Comparison of ENCODE assay signal across 9 cellular contexts in genomic region chr6:14108571-14109410, GRCh38. TPM values are rescaled to one million over a fixed set of nuclear protein-coding genes. Genes with fewer than 3 reads are reported as not detected.
A peak's percentile ranks its signal among the peaks of the same experiment; 100 is the strongest.
DNase-seq lines count a peak whose midpoint lies in the region; ATAC-seq and TF ChIP-seq lines count a peak whose summit lies in the region.
"Had no signal": no experiment of that assay in that cellular context is flagged by ENCODE, and none has a peak within 500 bp of the region (broad histone marks: within the 10 kb centered on the region; RNA-seq: fewer than 3 reads in every experiment).

No MANE protein-coding gene starts in this region.

- no peaks in the 10 kb centered on the region for H3K4me1 ChIP-seq in A673 (ENCODE audit: insufficient read depth, low read length, poor library complexity, severe bottlenecking)
- no peaks in the 10 kb centered on the region for H3K4me1 ChIP-seq in mesendoderm (ENCODE audit: control insufficient read depth, low read depth, low read length)
- H3K4me1 ChIP-seq: gastrocnemius medialis had no signal

- no peaks in the 10 kb centered on the region for H3K79me2 ChIP-seq in mesendoderm (ENCODE audit: control insufficient read depth, insufficient read depth, low read length)

- peaks cover 4% of the 10 kb centered on the region for H3K36me3 Mint-ChIP-seq in activated CD4-positive, alpha-beta T cell treated with anti-CD3 and anti-CD28 coated beads for 36 hours (ENCODE audit: low read depth)
- H3K36me3 Mint-ChIP-seq in activated naive CD4-positive, alpha-beta T cell treated with anti-CD3 and anti-CD28 coated beads, Interleukin-2, amount 10 ng/mL, durations not matched to agents 7 days and 5 days = no peaks in the 10 kb centered on the region

- no peak overlapping the region for H3K4me3 ChIP-seq in A673 (ENCODE audit: low read depth, low read length, poor library complexity, severe bottlenecking)
- H3K4me3 ChIP-seq in mesendoderm (ENCODE audit: low read length) = no peak overlapping the region
- H3K4me3 ChIP-seq: gastrocnemius medialis had no signal

- intact Hi-C loops in activated CD4-positive, alpha-beta T cell treated with anti-CD3 and anti-CD28 coated beads for 36 hours (cut with DNase I, micrococcal nuclease) = loop anchor here in 1 of 2 experiments (2.0 kb wide), 1 partner anchor 36 kb away; no protein-coding TSS in a partner anchor
- intact Hi-C loops in A673 (cut with micrococcal nuclease; ENCODE audit: unreplicated experiment) = no loop called here

- no peak overlapping the region for H2BK15ac ChIP-seq in mesendoderm (replicated peaks; ENCODE audit: low read depth)

- POLR2A ChIA-PET in activated CD4-positive, alpha-beta T cell treated with anti-CD3 and anti-CD28 coated beads for 36 hours (lab: Charles Lee) = interaction anchor here (1.0 kb wide), 1 partner anchor 9 kb away, joined by 3 read pairs; the partner anchor contains the start of gene CD83
- POLR2A ChIA-PET in A673 (lab: Charles Lee; ENCODE audit: low non-redundant PET) = no interaction called here

- H3K36me3 ChIP-seq in A673 (ENCODE audit: insufficient read depth, low read length, poor library complexity, severe bottlenecking) = no peaks in the 10 kb centered on the region
- no peaks in the 10 kb centered on the region for H3K36me3 ChIP-seq in mesendoderm (ENCODE audit: control insufficient read depth, insufficient read depth, low read length)
- H3K36me3 ChIP-seq: gastrocnemius medialis had no signal

- WGBS in mesendoderm (ENCODE audit: extremely low coverage, insufficient coverage, low lambda C conversion rate) = no CpG with 5 or more reads among the region's 14 CpGs

- H3K4me1 Mint-ChIP-seq in activated CD4-positive, alpha-beta T cell treated with anti-CD3 and anti-CD28 coated beads for 36 hours = peaks cover 32% of the 10 kb centered on the region
- peaks cover 30% of the 10 kb centered on the region for H3K4me1 Mint-ChIP-seq in activated naive CD4-positive, alpha-beta T cell treated with anti-CD3 and anti-CD28 coated beads, Interleukin-2, amount 10 ng/mL, durations not matched to agents 7 days and 5 days

- H3K79me1 ChIP-seq in mesendoderm (ENCODE audit: low read length) = no peaks in the 10 kb centered on the region

- H3K9me3 Mint-ChIP-seq in activated CD4-positive, alpha-beta T cell treated with anti-CD3 and anti-CD28 coated beads for 36 hours (ENCODE audit: low read depth) = peaks cover 17% of the 10 kb centered on the region
- H3K9me3 Mint-ChIP-seq in activated naive CD4-positive, alpha-beta T cell treated with anti-CD3 and anti-CD28 coated beads, Interleukin-2, amount 10 ng/mL, durations not matched to agents 7 days and 5 days = peaks cover 17% of the 10 kb centered on the region

- no peak for TF ChIP-seq CTCF in A673 (conservative IDR thresholded peaks at IDR 0.05; ENCODE audit: low read depth, low read length)

- DNase-seq in activated CD4-positive, alpha-beta T cell treated with anti-CD3 and anti-CD28 coated beads for 36 hours = peak; percentile 59
- DNase-seq in activated CD4-positive, alpha-beta T cell treated with anti-CD3 and anti-CD28 coated beads, Interleukin-2, amount 50 U/mL, for 1 hour = no peak
- DNase-seq in NCI-H2029 (lab: John Stamatoyannopoulos, UW) (peak; percentile 89), A673 (ENCODE audit: low spot score) (no peak), mesendoderm (no peak)
- DNase-seq in activated naive CD4-positive, alpha-beta T cell treated with anti-CD3 and anti-CD28 coated beads, Interleukin-2, amount 10 ng/mL, durations not matched to agents 7 days and 5 days = peak; percentile 22
- DNase-seq in stimulated activated CD4-positive, alpha-beta T cell treated with anti-CD3 and anti-CD28 coated beads, Interleukin-2, amount 100 ng/mL, for 48 hours = peak; percentile 13 to 30

- no peak overlapping the region for H3K23ac ChIP-seq in mesendoderm (ENCODE audit: low read length)

- no peak overlapping the region for H2BK5ac ChIP-seq in mesendoderm (ENCODE audit: low read length)

- H3K9me3 ChIP-seq in A673 (ENCODE audit: low read depth, low read length, poor library complexity, severe bottlenecking) = peaks cover 8% of the 10 kb centered on the region
- H3K9me3 ChIP-seq: gastrocnemius medialis had no signal

- H3K4me3 Mint-ChIP-seq in activated CD4-positive, alpha-beta T cell treated with anti-CD3 and anti-CD28 coated beads for 36 hours = peak overlapping the region; percentile 17
- H3K4me3 Mint-ChIP-seq in activated naive CD4-positive, alpha-beta T cell treated with anti-CD3 and anti-CD28 coated beads, Interleukin-2, amount 10 ng/mL, durations not matched to agents 7 days and 5 days = no peak overlapping the region

- no peak overlapping the region for H4K8ac ChIP-seq in mesendoderm (ENCODE audit: low read depth, low read length)

- H3K27ac Mint-ChIP-seq in activated CD4-positive, alpha-beta T cell treated with anti-CD3 and anti-CD28 coated beads for 36 hours = peak overlapping the region; percentile 70
- H3K27ac Mint-ChIP-seq in activated naive CD4-positive, alpha-beta T cell treated with anti-CD3 and anti-CD28 coated beads, Interleukin-2, amount 10 ng/mL, durations not matched to agents 7 days and 5 days = peak overlapping the region; percentile 50

- BruUV-seq in A673 (replicated peaks; lab: Mats Ljungman, UMichigan) = no TSS peak

- ATAC-seq in activated CD4-positive, alpha-beta T cell treated with anti-CD3 and anti-CD28 coated beads for 36 hours = peak; percentile 60
- peak; percentile 65 for ATAC-seq in HG02610 (IDR thresholded peaks at IDR 0.05; ENCODE audit: unreplicated experiment)
- ATAC-seq: gastrocnemius medialis had no signal

- H2AK5ac ChIP-seq in mesendoderm (ENCODE audit: low read length) = no peak overlapping the region

- no peak overlapping the region for H3K4me2 ChIP-seq in mesendoderm (ENCODE audit: low read length)

- H3K27ac ChIP-seq in A673 (ENCODE audit: low read depth, low read length, poor library complexity, severe bottlenecking) (no peak overlapping the region), mesendoderm (ENCODE audit: low read depth, low read length) (no peak overlapping the region)
- H3K27ac ChIP-seq: gastrocnemius medialis had no signal

- H4K5ac ChIP-seq in mesendoderm (ENCODE audit: low read length) = no peak overlapping the region

- no peak overlapping the region for H3K18ac ChIP-seq in mesendoderm (ENCODE audit: low read length)

- H2BK120ac ChIP-seq in mesendoderm (ENCODE audit: low read depth, low read length) = no peak overlapping the region

- no peak overlapping the region for H3K56ac ChIP-seq in mesendoderm (ENCODE audit: low read length)

- H3K27me3 ChIP-seq in A673 (replicated peaks; ENCODE audit: insufficient read depth, low read depth, low read length, poor library complexity) = no peaks in the 10 kb centered on the region
- H3K27me3 ChIP-seq in mesendoderm (ENCODE audit: insufficient read depth, low read length, poor library complexity) = no peaks in the 10 kb centered on the region

- no peak overlapping the region for H3K9ac ChIP-seq in mesendoderm (ENCODE audit: low read length)

- no peaks in the 10 kb centered on the region for H3K27me3 Mint-ChIP-seq in activated CD4-positive, alpha-beta T cell treated with anti-CD3 and anti-CD28 coated beads for 36 hours
- peaks cover 39% of the 10 kb centered on the region for H3K27me3 Mint-ChIP-seq in activated naive CD4-positive, alpha-beta T cell treated with anti-CD3 and anti-CD28 coated beads, Interleukin-2, amount 10 ng/mL, durations not matched to agents 7 days and 5 days

- no peak overlapping the region for H3K4ac ChIP-seq in mesendoderm (ENCODE audit: low read depth, low read length)

- CTCF ChIA-PET in activated CD4-positive, alpha-beta T cell treated with anti-CD3 and anti-CD28 coated beads for 36 hours (lab: Charles Lee) = interaction anchor here (0.6 to 3.4 kb wide), 6 partner anchors 13 to 1557 kb away, joined by 3 to 26 read pairs (median 3); no protein-coding TSS in a partner anchor
- CTCF ChIA-PET in activated naive CD4-positive, alpha-beta T cell treated with anti-CD3 and anti-CD28 coated beads, Interleukin-2, amount 10 ng/mL, durations not matched to agents 7 days and 5 days (lab: Charles Lee) = interaction anchor here (1.2 kb wide), 1 partner anchor 31 kb away, joined by 3 read pairs; no protein-coding TSS in a partner anchor
- CTCF ChIA-PET in A673 (lab: Charles Lee) = no interaction called here

RNA-seq across cellular contexts. Expression of gene CD83, which starts 8.8 kb away (rescaled TPM):
- 10 to 100 TPM; 22.0 to 22.9 TPM for total RNA-seq in activated CD4-positive, alpha-beta T cell treated with anti-CD3 and anti-CD28 coated beads for 36 hours
- total RNA-seq in A673 (2021) = 14.4 and 15.0 TPM in 2 replicates
- 5.4 TPM for polyA plus RNA-seq in mesendoderm (2013, experiment 1 of 2)
- polyA plus RNA-seq in mesendoderm (2013, experiment 2 of 2) = 5.3 TPM

Comparison
In these comparisons a context has a peak if more than half of its experiments do, and no peak if none do; other contexts are left out.
1. DNase-seq: peak in activated CD4-positive, alpha-beta T cell treated with anti-CD3 and anti-CD28 coated beads for 36 hours (single experiment), NCI-H2029 (single experiment), activated naive CD4-positive, alpha-beta T cell treated with anti-CD3 and anti-CD28 coated beads, Interleukin-2, amount 10 ng/mL, durations not matched to agents 7 days and 5 days (single experiment) and stimulated activated CD4-positive, alpha-beta T cell treated with anti-CD3 and anti-CD28 coated beads, Interleukin-2, amount 100 ng/mL, for 48 hours (2 of 2); none in activated CD4-positive, alpha-beta T cell treated with anti-CD3 and anti-CD28 coated beads, Interleukin-2, amount 50 U/mL, for 1 hour (single experiment), A673 (single experiment) and mesendoderm (single experiment).